Comparison of ENCODE assay signal across 24 cellular contexts in the genomic region with DNA sequence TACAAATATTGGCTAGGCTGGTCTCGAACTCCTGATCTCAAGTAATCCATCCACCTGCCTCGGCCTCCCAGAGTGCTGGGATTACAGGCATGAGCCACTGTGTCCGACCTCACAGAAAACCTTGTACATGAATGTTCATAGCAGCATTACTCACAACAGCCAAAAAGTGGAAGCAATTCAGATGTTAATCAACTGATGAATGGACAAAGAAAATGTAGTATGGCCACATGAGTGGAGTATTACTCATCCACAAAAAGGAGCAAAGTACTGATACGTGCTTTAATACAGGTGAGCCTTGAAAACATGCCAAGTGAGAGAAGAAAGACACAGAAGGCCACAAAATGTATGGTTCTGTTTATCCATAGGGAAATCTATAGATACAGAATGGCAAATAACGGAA. TPM values are rescaled to one million over a fixed set of nuclear protein-coding genes. Genes with fewer than 3 reads are reported as not detected.
A peak's percentile ranks its signal among the peaks of the same experiment; 100 is the strongest.
DNase-seq lines count a peak whose midpoint lies in the region; ATAC-seq, FAIRE-seq and TF ChIP-seq lines count a peak whose summit lies in the region.
"Had no signal": no experiment of that assay in that cellular context is flagged by ENCODE, and none has a peak within 500 bp of the region (broad histone marks: within the 10 kb centered on the region; RNA-seq: fewer than 3 reads in every experiment).

No MANE protein-coding gene starts in this region.

- H3K36me3 ChIP-seq in PC-3 (ENCODE audit: low read depth, low read length): peaks cover 64% of the 10 kb centered on the region; the same call in 1 of the 2 replicates
- H3K36me3 ChIP-seq in bronchial epithelial cell (ENCODE audit: control insufficient read depth, insufficient read depth, low read length): peaks cover 6% of the 10 kb centered on the region

- H3K4me3 ChIP-seq in PC-3 (ENCODE audit: low read length) (no peak overlapping the region), bronchial epithelial cell (ENCODE audit: low read depth, low read length) (no peak overlapping the region)

- H3K9me2 ChIP-seq in PC-3 (replicated peaks; ENCODE audit: low read length): no peaks in the 10 kb centered on the region

- FAIRE-seq in bronchial epithelial cell (lab: Jason Lieb, UNC): no peak
- FAIRE-seq: G401.6, GM12891, HTR-8/SVneo had no signal

- no TSS peak for BruUV-seq in PC-3 (replicated peaks; lab: Mats Ljungman, UMichigan)

- no peaks in the 10 kb centered on the region for H4K20me1 ChIP-seq in PC-3 (ENCODE audit: low read length)

- peak; percentile 80 for DNase-seq in PC-3
- peak; percentile 96 for DNase-seq in bronchial epithelial cell (ENCODE audit: low read depth)
- DNase-seq in foreskin keratinocyte: peak; percentile 80 to 94
- peak; percentile 11 for DNase-seq in renal cortical epithelial cell (ENCODE audit: low read depth)
- no peak for DNase-seq in activated naive CD4-positive, alpha-beta T cell (lab: John Stamatoyannopoulos, UW)
- no peak for DNase-seq in GM19238 (ENCODE audit: insufficient read length, low spot score)
- DNase-seq: BE2C; C1 segment of cervical spinal cord; CD4-positive, CD25-positive, alpha-beta regulatory T cell; CD8-positive, alpha-beta memory T cell; COR-L47; DMS 273 treated with DMSO at 0.1 percent for 48 hours; DMS53; DND-41; EL; GOT3; H7; HFFc6; IMR-90 had no signal

- no peak overlapping the region for H3K9ac ChIP-seq in PC-3 (ENCODE audit: low read length)

- H3K4me2 ChIP-seq in PC-3 (ENCODE audit: low read length): no peak overlapping the region

- POLR2A ChIA-PET in PC-3 (lab: Charles Lee; ENCODE audit: unreplicated experiment): no interaction called here

- H3K27ac ChIP-seq in PC-3 (ENCODE audit: low read length): no peak overlapping the region
- no peak overlapping the region for H3K27ac ChIP-seq in foreskin keratinocyte

- intact Hi-C loops in PC-3 (cut with micrococcal nuclease): no loop called here

- TF ChIP-seq CTCF in PC-3 (conservative IDR thresholded peaks at IDR 0.05; ENCODE audit: low read depth, low read length): no peak
- TF ChIP-seq CTCF in bronchial epithelial cell (IDR thresholded peaks at IDR 0.05; ENCODE audit: insufficient read depth, low read length, severe bottlenecking): no peak
- no peak for TF ChIP-seq CTCF in foreskin keratinocyte (conservative IDR thresholded peaks at IDR 0.05)

- ATAC-seq in PC-3 (peak; percentile 48), foreskin keratinocyte (peak; percentile 97), GM21825 (IDR thresholded peaks at IDR 0.05; ENCODE audit: unreplicated experiment) (no peak)
- ATAC-seq: HCT116 had no signal

- no peaks in the 10 kb centered on the region for H3K9me3 ChIP-seq in PC-3 (ENCODE audit: low read length)
- H3K9me3 ChIP-seq: BE2C had no signal

- H3K79me2 ChIP-seq in PC-3 (ENCODE audit: low read length): peaks cover 9% of the 10 kb centered on the region; the same call in 1 of the 2 replicates

- no peaks in the 10 kb centered on the region for H3K27me3 ChIP-seq in PC-3 (ENCODE audit: low read length)
- no peaks in the 10 kb centered on the region for H3K27me3 ChIP-seq in bronchial epithelial cell (ENCODE audit: control insufficient read depth, insufficient read depth, low read length)
- no peaks in the 10 kb centered on the region for H3K27me3 ChIP-seq in foreskin keratinocyte
- H3K27me3 ChIP-seq: BE2C had no signal

- H3K4me1 ChIP-seq in PC-3 (ENCODE audit: insufficient read depth, low read length) (peaks cover 9% of the 10 kb centered on the region; the same call in 1 of the 2 replicates), foreskin keratinocyte (peaks cover 5% of the 10 kb centered on the region)
- H3K4me1 ChIP-seq: BE2C had no signal

- H2AFZ ChIP-seq in PC-3 (ENCODE audit: low read length): no peak overlapping the region

- no peaks in the 10 kb centered on the region for H3F3A ChIP-seq in PC-3 (ENCODE audit: low read length, unreplicated experiment)

- CTCF ChIA-PET in PC-3 (lab: Charles Lee): no interaction called here

RNA-seq across cellular contexts. Expression of gene CEP192, which starts 20.6 kb away (rescaled TPM):
- 32.6 and 34.4 TPM in 2 replicates for total RNA-seq in PC-3 (2014; rRNA removed)
- 19.5 and 25.8 TPM in 2 replicates for total RNA-seq in bronchial epithelial cell
- total RNA-seq in foreskin keratinocyte: 20.2 and 23.1 TPM in 2 replicates
- 8.0 and 9.7 TPM in 2 replicates for polyA plus RNA-seq in foreskin keratinocyte
- total RNA-seq in renal cortical epithelial cell: 35.1 and 37.2 TPM in 2 replicates

Comparison
In these comparisons a context has a peak if more than half of its experiments do, and no peak if none do; other contexts are left out.
1. DNase-seq: peak in PC-3 (single experiment), bronchial epithelial cell (single experiment), foreskin keratinocyte (2 of 2) and renal cortical epithelial cell (single experiment); none in activated naive CD4-positive, alpha-beta T cell (0 of 4) and GM19238 (single experiment).